7 cellular contexts compared by ENCODE assay signal in genomic region chr16:75209514-75209913, GRCh38. TPM values are rescaled to one million over a fixed set of nuclear protein-coding genes. Genes with fewer than 3 reads are reported as not detected.
"Had no signal": no experiment of that assay in that cellular context is flagged by ENCODE, and none has a peak within 500 bp of the region (broad histone marks: within the 10 kb centered on the region; RNA-seq: fewer than 3 reads in every experiment).

No MANE protein-coding gene starts in this region.

RNA-seq across cellular contexts. Expression of gene CTRB2, which starts 2.6 kb away (rescaled TPM):
- total RNA-seq: GM23248, GM23338, H1, H4, H7, H9, HFFc6 had no signal
- polyA plus RNA-seq: GM23248, GM23338, H1 had no signal

RNA-seq across cellular contexts. Expression of gene CTRB1, which starts 9.3 kb away (rescaled TPM):
- total RNA-seq: GM23248, GM23338, H1, H4, H7, H9, HFFc6 had no signal
- polyA plus RNA-seq: GM23248, GM23338, H1 had no signal
